Comparison of ENCODE assay signal across 7 cellular contexts in genomic region chr1:1700067-1700466, GRCh38. TPM values are rescaled to one million over a fixed set of nuclear protein-coding genes. Genes with fewer than 3 reads are reported as not detected.
DNase-seq lines count a peak whose midpoint lies in the region; ATAC-seq and TF ChIP-seq lines count a peak whose summit lies in the region.
"Not testable (repeated sequence)": the region's sequence is repeated elsewhere in the genome, so short reads cannot be mapped to it uniquely, and the experiment has no call there.

No MANE protein-coding gene starts in this region.

- H3K36me3 ChIP-seq in GM23338 (ENCODE audit: insufficient read depth): not testable (repeated sequence)
- H3K36me3 ChIP-seq in left lung (peaks cover 0 to 15% of the 10 kb centered on the region in 2 donors), upper lobe of right lung (peaks cover 13% of the 10 kb centered on the region)

- not testable (repeated sequence) for H3K4me1 ChIP-seq in GM23338 (ENCODE audit: insufficient read depth); left lung; upper lobe of right lung

- intact Hi-C loops in activated CD4-positive, alpha-beta T cell treated with anti-CD3 and anti-CD28 coated beads for 36 hours (cut with DNase I, micrococcal nuclease); Right ventricle myocardium superior (cut with DNase I); left lung (cut with DNase I); upper lobe of right lung (cut with DNase I): not testable (repeated sequence)

- not testable (repeated sequence) for TF ChIP-seq CTCF in GM23338 (conservative IDR thresholded peaks at IDR 0.05; ENCODE audit: low read depth in 2 of 2); left lung (IDR thresholded peaks at IDR 0.05); upper lobe of right lung (IDR thresholded peaks at IDR 0.05)

- ATAC-seq in GM23338 (peak; percentile 43), Right ventricle myocardium superior (ENCODE audit: poor library complexity) (peak; percentile 19), left lung (peak; percentile 27), upper lobe of right lung (peak; percentile 30)
- peak; percentile 40 for ATAC-seq in activated CD4-positive, alpha-beta T cell treated with anti-CD3 and anti-CD28 coated beads for 36 hours
- ATAC-seq in activated naive CD8-positive, alpha-beta T cell treated with anti-CD3 and anti-CD28 coated beads, Interleukin-2, amount 10 ng/mL, durations not matched to agents 7 days and 5 days (ENCODE audit: low read depth): peak; percentile 51
- peak; percentile 64 to 74 for ATAC-seq in naive thymus-derived CD8-positive, alpha-beta T cell

- H3K4me3 Mint-ChIP-seq in GM23338; activated CD4-positive, alpha-beta T cell treated with anti-CD3 and anti-CD28 coated beads for 36 hours; activated naive CD8-positive, alpha-beta T cell treated with anti-CD3 and anti-CD28 coated beads, Interleukin-2, amount 10 ng/mL, durations not matched to agents 7 days and 5 days; naive thymus-derived CD8-positive, alpha-beta T cell: not testable (repeated sequence)

- CTCF ChIA-PET in activated CD4-positive, alpha-beta T cell treated with anti-CD3 and anti-CD28 coated beads for 36 hours (lab: Charles Lee): not testable (repeated sequence)

- not testable (repeated sequence) for H2AFZ ChIP-seq in GM23338

- H3K27me3 Mint-ChIP-seq in GM23338 (ENCODE audit: insufficient read depth, low read depth, poor library complexity); activated CD4-positive, alpha-beta T cell treated with anti-CD3 and anti-CD28 coated beads for 36 hours; activated naive CD8-positive, alpha-beta T cell treated with anti-CD3 and anti-CD28 coated beads, Interleukin-2, amount 10 ng/mL, durations not matched to agents 7 days and 5 days; naive thymus-derived CD8-positive, alpha-beta T cell: not testable (repeated sequence)

- not testable (repeated sequence) for H3K4me1 Mint-ChIP-seq in GM23338; activated CD4-positive, alpha-beta T cell treated with anti-CD3 and anti-CD28 coated beads for 36 hours; activated naive CD8-positive, alpha-beta T cell treated with anti-CD3 and anti-CD28 coated beads, Interleukin-2, amount 10 ng/mL, durations not matched to agents 7 days and 5 days; naive thymus-derived CD8-positive, alpha-beta T cell

- not testable (repeated sequence) for H4K20me1 ChIP-seq in GM23338 (replicated peaks; ENCODE audit: insufficient read depth)

- not testable (repeated sequence) for H3K27ac ChIP-seq in GM23338 (ENCODE audit: low read depth); left lung; upper lobe of right lung

- H3K27me3 ChIP-seq in GM23338 (ENCODE audit: insufficient read depth); left lung; upper lobe of right lung: not testable (repeated sequence)

- not testable (repeated sequence) for H3K9me2 ChIP-seq in GM23338 (ENCODE audit: insufficient read depth)

- H3K36me3 Mint-ChIP-seq in GM23338 (ENCODE audit: low read depth); activated CD4-positive, alpha-beta T cell treated with anti-CD3 and anti-CD28 coated beads for 36 hours (ENCODE audit: low read depth); activated naive CD8-positive, alpha-beta T cell treated with anti-CD3 and anti-CD28 coated beads, Interleukin-2, amount 10 ng/mL, durations not matched to agents 7 days and 5 days; naive thymus-derived CD8-positive, alpha-beta T cell: not testable (repeated sequence)

- not testable (repeated sequence) for H3K4me2 ChIP-seq in GM23338

- not testable (repeated sequence) for H3K9me3 Mint-ChIP-seq in GM23338; activated CD4-positive, alpha-beta T cell treated with anti-CD3 and anti-CD28 coated beads for 36 hours (ENCODE audit: low read depth); activated naive CD8-positive, alpha-beta T cell treated with anti-CD3 and anti-CD28 coated beads, Interleukin-2, amount 10 ng/mL, durations not matched to agents 7 days and 5 days; naive thymus-derived CD8-positive, alpha-beta T cell

- not testable (repeated sequence) for H3K27ac Mint-ChIP-seq in GM23338; activated CD4-positive, alpha-beta T cell treated with anti-CD3 and anti-CD28 coated beads for 36 hours; activated naive CD8-positive, alpha-beta T cell treated with anti-CD3 and anti-CD28 coated beads, Interleukin-2, amount 10 ng/mL, durations not matched to agents 7 days and 5 days; naive thymus-derived CD8-positive, alpha-beta T cell

- not testable (repeated sequence) for DNase-seq in GM23338 (ENCODE audit: low spot score); activated CD4-positive, alpha-beta T cell treated with anti-CD3 and anti-CD28 coated beads for 36 hours; activated naive CD8-positive, alpha-beta T cell treated with anti-CD3 and anti-CD28 coated beads, Interleukin-2, amount 10 ng/mL, durations not matched to agents 7 days and 5 days; Right ventricle myocardium superior; left lung; naive thymus-derived CD8-positive, alpha-beta T cell; upper lobe of right lung

- H3K4me3 ChIP-seq in GM23338, left lung, upper lobe of right lung: not testable (repeated sequence)

- not testable (repeated sequence) for H3K9me3 ChIP-seq in left lung, upper lobe of right lung

- not testable (repeated sequence) for H3K79me2 ChIP-seq in GM23338 (replicated peaks; ENCODE audit: insufficient read depth)

- not testable (repeated sequence) for H3F3A ChIP-seq in GM23338 (replicated peaks; ENCODE audit: low read depth)

- POLR2A ChIA-PET in activated CD4-positive, alpha-beta T cell treated with anti-CD3 and anti-CD28 coated beads for 36 hours (lab: Charles Lee); activated naive CD8-positive, alpha-beta T cell treated with anti-CD3 and anti-CD28 coated beads, Interleukin-2, amount 10 ng/mL, durations not matched to agents 7 days and 5 days (lab: Charles Lee); naive thymus-derived CD8-positive, alpha-beta T cell (lab: Charles Lee): not testable (repeated sequence)

RNA-seq across cellular contexts. Expression of gene SLC35E2B, which starts 7.5 kb away (rescaled TPM):
- 53.4 and 63.0 TPM in 2 replicates for total RNA-seq in GM23338 (2014; rRNA removed; shearing (Covaris generic))
- polyA plus RNA-seq in GM23338 (2016; fragmentation: Nextera tagmentation; extraction: Ambion mirVana): 16.8 and 17.6 TPM in 2 replicates
- total RNA-seq in activated CD4-positive, alpha-beta T cell treated with anti-CD3 and anti-CD28 coated beads for 36 hours: 10 to 100 TPM; 24.2 to 27.6 TPM
- total RNA-seq in activated naive CD8-positive, alpha-beta T cell treated with anti-CD3 and anti-CD28 coated beads, Interleukin-2, amount 10 ng/mL, durations not matched to agents 7 days and 5 days: 10 to 100 TPM; 75.3 to 77.0 TPM
- 20.4 TPM for total RNA-seq in Right ventricle myocardium superior
- 10 to 100 TPM; 45.7 to 55.4 TPM for total RNA-seq in left lung
- total RNA-seq in naive thymus-derived CD8-positive, alpha-beta T cell: 100 to 1,000 TPM; 106 to 110 TPM
- 10 to 100 TPM; 30.2 to 45.1 (median 36.7) TPM for polyA plus RNA-seq in naive thymus-derived CD8-positive, alpha-beta T cell
- total RNA-seq in upper lobe of right lung: 49.8 TPM

RNA-seq across cellular contexts. Expression of gene CDK11A, which starts 24.1 kb away (rescaled TPM):
- 19.6 and 22.8 TPM in 2 replicates for total RNA-seq in GM23338 (2014; rRNA removed; shearing (Covaris generic))
- 72.6 and 76.1 TPM in 2 replicates for polyA plus RNA-seq in GM23338 (2016; fragmentation: Nextera tagmentation; extraction: Ambion mirVana)
- total RNA-seq in activated CD4-positive, alpha-beta T cell treated with anti-CD3 and anti-CD28 coated beads for 36 hours: 10 to 100 TPM; 44.3 to 50.5 TPM
- 100 to 1,000 TPM; 104 to 106 TPM for total RNA-seq in activated naive CD8-positive, alpha-beta T cell treated with anti-CD3 and anti-CD28 coated beads, Interleukin-2, amount 10 ng/mL, durations not matched to agents 7 days and 5 days
- total RNA-seq in Right ventricle myocardium superior: 17.3 TPM
- total RNA-seq in left lung: 10 to 100 TPM; 21.1 to 43.2 TPM
- total RNA-seq in naive thymus-derived CD8-positive, alpha-beta T cell: 100 to 1,000 TPM; 162 to 173 TPM
- polyA plus RNA-seq in naive thymus-derived CD8-positive, alpha-beta T cell: 10 to 100 TPM; 14.2 to 28.6 (median 14.4) TPM
- 51.7 TPM for total RNA-seq in upper lobe of right lung

RNA-seq across cellular contexts. Expression of gene CDK11B, which starts 41.3 kb away (rescaled TPM):
- total RNA-seq in GM23338 (2014; rRNA removed; shearing (Covaris generic)): 19.8 and 22.4 TPM in 2 replicates
- 76.7 and 82.1 TPM in 2 replicates for polyA plus RNA-seq in GM23338 (2016; fragmentation: Nextera tagmentation; extraction: Ambion mirVana)
- 10 to 100 TPM; 36.3 to 38.8 TPM for total RNA-seq in activated CD4-positive, alpha-beta T cell treated with anti-CD3 and anti-CD28 coated beads for 36 hours
- total RNA-seq in activated naive CD8-positive, alpha-beta T cell treated with anti-CD3 and anti-CD28 coated beads, Interleukin-2, amount 10 ng/mL, durations not matched to agents 7 days and 5 days: 10 to 100 TPM; 40.8 to 42.3 TPM
- 23.6 TPM for total RNA-seq in Right ventricle myocardium superior
- total RNA-seq in left lung: 10 to 100 TPM; 16.3 to 23.2 TPM
- total RNA-seq in naive thymus-derived CD8-positive, alpha-beta T cell: 10 to 100 TPM; 43.6 to 44.3 TPM
- 10 to 100 TPM; 11.8 to 19.7 (median 12.7) TPM for polyA plus RNA-seq in naive thymus-derived CD8-positive, alpha-beta T cell
- total RNA-seq in upper lobe of right lung: 24.8 TPM

Comparison
In these comparisons a context has a peak if more than half of its experiments do, and no peak if none do; other contexts are left out.
1. ATAC-seq: peak in every context shown above with its lines; median percentile 69 in naive thymus-derived CD8-positive, alpha-beta T cell; 51 in activated naive CD8-positive, alpha-beta T cell treated with anti-CD3 and anti-CD28 coated beads, Interleukin-2, amount 10 ng/mL, durations not matched to agents 7 days and 5 days; 43 in GM23338; 40 in activated CD4-positive, alpha-beta T cell treated with anti-CD3 and anti-CD28 coated beads for 36 hours; 30 in upper lobe of right lung; 27 in left lung; 19 in Right ventricle myocardium superior.